ENCODE assay signal across 36 cellular contexts in the genomic region with DNA sequence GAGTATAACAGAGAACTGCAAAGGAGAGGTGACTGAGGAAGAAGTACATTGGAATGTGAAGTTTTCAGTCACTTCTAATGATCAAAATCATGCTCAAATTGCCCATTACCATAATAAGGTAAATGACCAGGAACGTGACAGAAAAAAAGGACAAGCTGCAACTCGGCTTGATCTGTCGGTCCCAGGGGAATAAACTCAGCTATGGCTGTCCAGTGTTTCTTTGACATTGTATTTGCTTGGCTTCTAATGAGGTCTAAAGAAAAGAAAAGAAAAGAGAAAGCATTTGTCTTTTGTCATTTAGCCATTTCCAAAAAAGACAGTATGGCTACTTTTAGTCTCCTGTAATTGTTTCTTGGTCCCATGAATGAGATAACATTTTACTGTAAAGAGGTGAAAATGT.
"Had no signal": no experiment of that assay in that cellular context is flagged by ENCODE, and none has a peak within 500 bp of the region (broad histone marks: within the 10 kb centered on the region; RNA-seq: fewer than 3 reads in every experiment).

No MANE protein-coding gene starts in this region.

- H3K4me3 ChIP-seq: MG63 had no signal

- H3K36me3 ChIP-seq: MG63 had no signal

- DNase-seq: Karpas-422, Kasumi-1, MG63, MM.1S, MV-4-11, NCI-H1048, NCI-H1092, NCI-H1092 treated with DMSO at 0.1 percent for 48 hours, NCI-H1105, NCI-H1105 treated with DMSO at 0.1 percent for 48 hours, NCI-H1417 treated with DMSO at 0.1 percent for 48 hours, NCI-H1436, NCI-H1436 treated with DMSO at 0.1 percent for 48 hours, NCI-H146, NCI-H1694, NCI-H1694 treated with DMSO at 0.1 percent for 48 hours, NCI-H187, NCI-H187 treated with DMSO at 0.1 percent for 48 hours, NCI-H1930, NCI-H2029, NCI-H2029 treated with DMSO at 0.1 percent for 48 hours, NCI-H2081, NCI-H2081 treated with DMSO at 0.1 percent for 48 hours, NCI-H2107, NCI-H2171, NCI-H2171 treated with DMSO at 0.1 percent for 48 hours, NCI-H2227 treated with DMSO at 0.1 percent for 48 hours, NCI-H226, NCI-H345, NCI-H446, NCI-H446 treated with DMSO at 0.1 percent for 48 hours, NCI-H510A, NCI-H510A treated with DMSO at 0.1 percent for 48 hours, NCI-H524, NCI-H524 treated with DMSO at 0.1 percent for 48 hours, NCI-H526 had no signal

- H3K27me3 ChIP-seq: MG63 had no signal

- H3K9me3 ChIP-seq: MG63 had no signal
